ENCODE assay signal across 1 cellular context in genomic region chr4:74397748-74398426, GRCh38.
TF ChIP-seq lines count a peak whose summit lies in the region.

No MANE protein-coding gene starts in this region.

TF ChIP-seq in K562, 482 proteins besides CTCF, POLR2A, EP300 and RAD21 (continued from another document):
- TF ChIP-seq MBD1 (CRISPR knock-in tag; IDR thresholded peaks at IDR 0.05) (no peak), ZNF77 (CRISPR knock-in tag; IDR thresholded peaks at IDR 0.05) (no peak), L3MBTL2 (IDR thresholded peaks at IDR 0.05) (peak; percentile 25; the same call in 1 of the 2 replicates), SMARCC2 (IDR thresholded peaks at IDR 0.05; ENCODE audit: low read depth) (peak; percentile 30; the same call in 1 of the 2 replicates), U2AF1 (optimal IDR thresholded peaks at IDR 0.05; ENCODE audit: low read depth, low read length) (no peak), POLR2H (tag; IDR thresholded peaks at IDR 0.05; ENCODE audit: low read depth) (peak; percentile 72), MGA (IDR thresholded peaks at IDR 0.05) (peak; percentile 28), MLLT1 (IDR thresholded peaks at IDR 0.05) (0 out of 4 replicates have a peak, but pooled peaks of 1 of the 2 experiments have one; percentile 26), TAF1 (IDR thresholded peaks at IDR 0.05; ENCODE audit: control insufficient read depth, extremely low read depth, insufficient read depth, low read length, severe bottlenecking) (no peak)
